Comparison of ENCODE assay signal across 8 cellular contexts in the genomic region with DNA sequence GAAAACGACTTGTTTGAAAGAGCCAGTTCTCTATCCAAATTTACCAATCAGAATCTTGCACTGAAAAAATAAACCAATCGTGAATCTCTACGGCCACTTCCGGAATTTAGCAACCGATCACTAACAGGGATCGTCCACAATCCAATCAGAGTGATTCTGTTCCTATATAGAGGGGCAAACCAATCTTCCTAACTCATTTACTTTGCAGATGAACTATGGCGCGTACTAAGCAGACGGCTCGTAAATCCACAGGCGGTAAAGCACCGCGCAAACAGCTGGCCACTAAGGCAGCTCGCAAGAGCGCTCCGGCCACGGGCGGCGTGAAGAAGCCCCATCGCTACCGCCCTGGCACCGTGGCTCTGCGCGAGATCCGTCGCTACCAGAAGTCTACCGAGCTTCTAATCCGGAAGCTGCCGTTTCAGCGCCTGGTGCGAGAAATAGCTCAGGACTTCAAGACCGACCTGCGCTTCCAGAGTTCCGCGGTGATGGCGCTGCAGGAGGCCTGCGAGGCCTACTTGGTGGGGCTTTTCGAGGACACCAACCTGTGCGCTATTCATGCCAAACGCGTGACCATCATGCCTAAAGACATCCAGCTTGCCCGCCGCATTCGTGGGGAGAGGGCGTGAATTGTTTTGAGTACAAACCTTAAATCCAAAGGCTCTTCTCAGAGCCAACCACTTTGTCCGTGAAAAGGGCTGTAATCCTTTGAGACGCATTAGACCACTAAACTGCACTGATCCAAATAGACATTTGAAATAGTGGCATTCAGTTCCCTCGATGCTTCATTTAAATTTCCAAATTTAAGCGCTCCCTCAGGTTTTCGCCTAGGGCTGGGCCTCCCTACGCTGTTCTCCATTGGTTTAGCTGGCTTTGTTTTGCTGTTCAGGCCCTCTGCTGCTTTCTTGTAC.
DNase-seq lines count a peak whose midpoint lies in the region.

No MANE protein-coding gene starts in this region.

- H3K18ac ChIP-seq in neuronal stem cell (ENCODE audit: low read length) = peak overlapping the region; percentile 95

- H4K91ac ChIP-seq in neuronal stem cell (ENCODE audit: low read depth, low read length, poor library complexity) = no peak overlapping the region

- H2BK15ac ChIP-seq in neuronal stem cell (ENCODE audit: low read length) = no peak overlapping the region

- no peak overlapping the region for H2BK120ac ChIP-seq in neuronal stem cell (ENCODE audit: low read depth, low read length)

- H3K23ac ChIP-seq in neuronal stem cell (ENCODE audit: low read depth, low read length, poor library complexity) = peak overlapping the region; percentile 98

- H3K4ac ChIP-seq in neuronal stem cell (ENCODE audit: low read length) = no peak overlapping the region

- H2AK5ac ChIP-seq in neuronal stem cell (ENCODE audit: low read depth, low read length) = no peak overlapping the region

- peak overlapping the region; percentile 69 to 87 for H3K4me3 ChIP-seq in neuronal stem cell (ENCODE audit: low read length in 2 of 2)

- no CpG with 5 or more reads among the region's 51 CpGs for WGBS in neuronal stem cell (ENCODE audit: extremely low coverage in 2 of 2, insufficient read length in 2 of 2, insufficient replicate concordance in 1 of 2), 2 donors

- H3K4me1 ChIP-seq in neuronal stem cell (ENCODE audit: control insufficient read depth in 2 of 2, insufficient read depth in 1 of 2, low read depth in 1 of 2, low read length in 2 of 2) = peaks cover 4 to 23% of the 10 kb centered on the region in 2 donors

- peak overlapping the region; percentile 95 for H3K27ac ChIP-seq in neuronal stem cell (replicated peaks; ENCODE audit: low read length)

- peak overlapping the region; percentile 12 for H3K14ac ChIP-seq in neuronal stem cell (ENCODE audit: low read length)

- H3K9ac ChIP-seq in neuronal stem cell (ENCODE audit: low read depth, low read length, poor library complexity) = peak overlapping the region; percentile 95

- no peaks in the 10 kb centered on the region for H3K9me3 ChIP-seq in neuronal stem cell (replicated peaks in 1 of 2; ENCODE audit: control insufficient read depth in 2 of 2, insufficient read depth in 1 of 2, low read depth in 1 of 2, low read length in 2 of 2)

- peak overlapping the region; percentile 69 for H3K4me2 ChIP-seq in neuronal stem cell (ENCODE audit: insufficient read depth, low read length, poor library complexity, severe bottlenecking)

- H3K79me1 ChIP-seq in neuronal stem cell (ENCODE audit: low read depth, low read length) = peaks cover 3% of the 10 kb centered on the region

- H2AFZ ChIP-seq in neuronal stem cell (ENCODE audit: low read length) = no peak overlapping the region

- no peak overlapping the region for H4K8ac ChIP-seq in neuronal stem cell (ENCODE audit: low read depth, low read length)

- peaks cover 0 to 4% of the 10 kb centered on the region in 2 donors for H3K36me3 ChIP-seq in neuronal stem cell (replicated peaks in 1 of 2; ENCODE audit: control insufficient read depth in 2 of 2, insufficient read depth in 2 of 2, low read length in 2 of 2)

- no peak overlapping the region for H2BK5ac ChIP-seq in neuronal stem cell (ENCODE audit: low read length)

- DNase-seq in CD1c-positive myeloid dendritic cell (ENCODE audit: extremely low spot score) (peak; percentile 14), NCI-H748 (lab: John Stamatoyannopoulos, UW; ENCODE audit: unreplicated experiment) (peak; percentile 99), fibroblast of peridontal ligament (ENCODE audit: extremely low read depth) (peak; percentile 94), neuronal stem cell (ENCODE audit: low spot score) (peak; percentile 85), GF-D8 (lab: John Stamatoyannopoulos, UW) (no peak), NCI-H1105 (lab: John Stamatoyannopoulos, UW) (no peak), AML-193 (lab: John Stamatoyannopoulos, UW) (no peak)
- no peak for DNase-seq in activated CD8-positive, alpha-beta memory T cell treated with anti-CD3 and anti-CD28 coated beads for 24 hours

- H2BK12ac ChIP-seq in neuronal stem cell (ENCODE audit: low read length) = no peak overlapping the region

- H3K27me3 ChIP-seq in neuronal stem cell (ENCODE audit: control insufficient read depth in 3 of 3, insufficient read depth in 3 of 3, low read depth in 1 of 3, low read length in 3 of 3) = no peaks in the 10 kb centered on the region

Comparison
In these comparisons a context has a peak if more than half of its experiments do, and no peak if none do; other contexts are left out.
1. DNase-seq: peak in CD1c-positive myeloid dendritic cell (single experiment), NCI-H748 (single experiment), fibroblast of peridontal ligament (single experiment) and neuronal stem cell (single experiment); none in GF-D8 (single experiment), NCI-H1105 (single experiment), AML-193 (0 of 2) and activated CD8-positive, alpha-beta memory T cell treated with anti-CD3 and anti-CD28 coated beads for 24 hours (single experiment).